Comparison of ENCODE assay signal across 8 cellular contexts in the genomic region with DNA sequence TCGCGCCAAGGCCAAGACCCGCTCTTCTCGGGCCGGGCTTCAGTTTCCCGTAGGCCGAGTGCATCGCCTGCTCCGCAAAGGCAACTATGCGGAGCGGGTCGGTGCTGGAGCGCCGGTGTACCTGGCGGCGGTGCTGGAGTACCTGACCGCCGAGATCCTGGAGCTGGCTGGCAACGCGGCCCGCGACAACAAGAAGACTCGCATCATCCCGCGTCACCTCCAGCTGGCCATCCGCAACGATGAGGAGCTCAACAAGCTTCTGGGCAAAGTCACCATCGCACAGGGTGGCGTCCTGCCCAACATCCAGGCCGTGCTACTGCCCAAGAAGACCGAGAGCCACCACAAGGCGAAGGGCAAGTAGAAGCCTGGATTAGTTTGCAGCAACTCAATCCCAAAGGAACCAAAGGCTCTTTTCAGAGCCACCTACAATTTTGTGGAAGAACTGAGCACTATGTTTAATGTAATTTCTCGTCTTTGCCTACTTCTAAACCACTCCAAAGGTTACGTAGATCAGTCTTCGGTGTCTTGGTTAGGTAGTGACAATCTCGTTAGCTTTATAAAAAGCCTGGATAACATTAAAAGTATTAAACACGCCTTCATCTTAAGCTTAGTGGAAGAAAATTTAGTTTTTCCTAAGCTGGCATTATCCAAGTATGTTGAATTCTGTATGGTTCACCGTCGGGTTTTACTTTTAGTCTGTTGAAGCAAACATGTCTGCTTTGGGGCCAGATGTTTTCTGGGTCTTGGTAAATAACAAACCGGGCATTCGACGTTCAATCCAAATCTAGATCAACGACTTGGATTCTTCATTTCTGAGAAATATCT.
A peak's percentile ranks its signal among the peaks of the same experiment; 100 is the strongest.
DNase-seq lines count a peak whose midpoint lies in the region; ATAC-seq and TF ChIP-seq lines count a peak whose summit lies in the region.
"Not testable (repeated sequence)": the region's sequence is repeated elsewhere in the genome, so short reads cannot be mapped to it uniquely, and the experiment has no call there.

No MANE protein-coding gene starts in this region.

- H3K27me3 Mint-ChIP-seq in WTC11 (ENCODE audit: low read depth); dendritic cell treated with granulocyte-macrophage colony-stimulating factor and Interleukin-4, amounts not matched to agents 40 ng/mL and 50 ng/mL, for 4 days: not testable (repeated sequence)

- H3K9ac ChIP-seq in iPS-20b (ENCODE audit: low read depth, low read length), result peak overlapping the region; percentile 95
- not testable (repeated sequence) for H3K9ac ChIP-seq in trophoblast cell (ENCODE audit: low read length)

- H3K23ac ChIP-seq in trophoblast cell (ENCODE audit: low read length), result not testable (repeated sequence)

- H2BK12ac ChIP-seq in trophoblast cell (ENCODE audit: low read length), result not testable (repeated sequence)

- peaks cover 35% of the 10 kb centered on the region for H3K4me1 Mint-ChIP-seq in WTC11
- H3K4me1 Mint-ChIP-seq in dendritic cell treated with granulocyte-macrophage colony-stimulating factor and Interleukin-4, amounts not matched to agents 40 ng/mL and 50 ng/mL, for 4 days (ENCODE audit: low read depth), result peaks cover 18% of the 10 kb centered on the region

- H3K18ac ChIP-seq in trophoblast cell (ENCODE audit: low read length), result not testable (repeated sequence)

- H3K4me3 ChIP-seq in iPS-20b (ENCODE audit: low read length), result peak overlapping the region; percentile 89
- peak overlapping the region; percentile 68 for H3K4me3 ChIP-seq in trophoblast cell (ENCODE audit: low read depth, low read length)

- not testable (repeated sequence) for H2BK5ac ChIP-seq in trophoblast cell (ENCODE audit: low read depth, low read length, poor library complexity)

- not testable (repeated sequence) for H3K9me3 ChIP-seq in iPS-20b (ENCODE audit: insufficient read depth, low read depth, low read length); trophoblast cell (ENCODE audit: insufficient read depth, low read depth, low read length)

- not testable (repeated sequence) for H3K27me3 ChIP-seq in iPS-20b (ENCODE audit: insufficient read depth, low read length); trophoblast cell (ENCODE audit: insufficient read depth, low read length)

- peak overlapping the region; percentile 98 for H3K4me3 Mint-ChIP-seq in WTC11
- H3K4me3 Mint-ChIP-seq in dendritic cell treated with granulocyte-macrophage colony-stimulating factor and Interleukin-4, amounts not matched to agents 40 ng/mL and 50 ng/mL, for 4 days, result peak overlapping the region; percentile 88

- H3K14ac ChIP-seq in trophoblast cell (ENCODE audit: low read length), result not testable (repeated sequence)

- intact Hi-C loops in dendritic cell treated with granulocyte-macrophage colony-stimulating factor and Interleukin-4, amounts not matched to agents 40 ng/mL and 50 ng/mL, for 4 days (cut with micrococcal nuclease), result loop anchor here (5.0 kb wide), 1 partner anchor 631 kb away; no protein-coding TSS in a partner anchor

- not testable (repeated sequence) for H4K12ac ChIP-seq in trophoblast cell (ENCODE audit: low read depth, low read length)

- not testable (repeated sequence) for H3K36me3 Mint-ChIP-seq in WTC11; dendritic cell treated with granulocyte-macrophage colony-stimulating factor and Interleukin-4, amounts not matched to agents 40 ng/mL and 50 ng/mL, for 4 days (ENCODE audit: low read depth)

- not testable (repeated sequence) for H2BK120ac ChIP-seq in trophoblast cell (ENCODE audit: insufficient read depth, low read length, poor library complexity)

- peak; percentile 91 for DNase-seq in NCI-H82 (lab: John Stamatoyannopoulos, UW)
- DNase-seq in WTC11 (ENCODE audit: low spot score), result not testable (repeated sequence)
- DNase-seq in trophoblast cell, result peak in 1 of 2 donors; percentile 20

- H3K4me2 ChIP-seq in trophoblast cell (ENCODE audit: low read length), result peak overlapping the region; percentile 80

- ATAC-seq in GM18867 (IDR thresholded peaks at IDR 0.05; ENCODE audit: unreplicated experiment), result peak; percentile 2
- peak; percentile 2 for ATAC-seq in HG03196 (IDR thresholded peaks at IDR 0.05; ENCODE audit: unreplicated experiment)
- ATAC-seq in WTC11, result peak; percentile 2

- H3K79me1 ChIP-seq in trophoblast cell (ENCODE audit: low read length), result peaks cover 19% of the 10 kb centered on the region

- not testable (repeated sequence) for H4K91ac ChIP-seq in trophoblast cell (ENCODE audit: low read depth, low read length)

- peaks cover 14% of the 10 kb centered on the region; the same call in 1 of the 2 replicates for H3K4me1 ChIP-seq in iPS-20b (ENCODE audit: insufficient read depth, low read length)
- H3K4me1 ChIP-seq in trophoblast cell (ENCODE audit: control insufficient read depth in 1 of 2, insufficient read depth in 2 of 2, low read length in 2 of 2), result not testable (repeated sequence)

- not testable (repeated sequence) for H3K36me3 ChIP-seq in iPS-20b (ENCODE audit: insufficient read depth, low read depth, low read length); trophoblast cell (ENCODE audit: control insufficient read depth in 1 of 2, insufficient read depth in 2 of 2, low read length in 2 of 2)

- H3K9me3 Mint-ChIP-seq in WTC11; dendritic cell treated with granulocyte-macrophage colony-stimulating factor and Interleukin-4, amounts not matched to agents 40 ng/mL and 50 ng/mL, for 4 days: not testable (repeated sequence)

- H4K8ac ChIP-seq in trophoblast cell (ENCODE audit: low read depth, low read length), result not testable (repeated sequence)

- H3K27ac ChIP-seq in 22Rv1 (peak overlapping the region; percentile 99), iPS-20b (ENCODE audit: low read length) (peak overlapping the region; percentile 71), trophoblast cell (ENCODE audit: low read depth, low read length) (peak overlapping the region; percentile 47)

- TF ChIP-seq CTCF in 22Rv1 (IDR thresholded peaks at IDR 0.05); WTC11 (IDR thresholded peaks at IDR 0.05): not testable (repeated sequence)

- peak overlapping the region; percentile 23 for H2AFZ ChIP-seq in trophoblast cell (ENCODE audit: insufficient read depth, low read length, poor library complexity)

- H3K4ac ChIP-seq in trophoblast cell (ENCODE audit: low read depth, low read length), result not testable (repeated sequence)

- POLR2A ChIA-PET in WTC11 (lab: Charles Lee), result interaction anchor here (0.6 to 10.5 kb wide), 41 partner anchors 10 to 1788 kb away, joined by 3 to 434 read pairs (median 7); a partner anchor contains a TSS

- no CpG with 5 or more reads among the region's 43 CpGs for WGBS in trophoblast cell (ENCODE audit: extremely low coverage, insufficient coverage, insufficient read length)

- H2AK5ac ChIP-seq in trophoblast cell (ENCODE audit: low read length), result not testable (repeated sequence)

- CTCF ChIA-PET in WTC11 (lab: Charles Lee), result interaction anchor here (0.7 to 1.5 kb wide), 2 partner anchors 36 to 87 kb away, joined by 3 to 5 read pairs; no protein-coding TSS in a partner anchor

- peak overlapping the region; percentile 99 for H3K27ac Mint-ChIP-seq in WTC11
- H3K27ac Mint-ChIP-seq in dendritic cell treated with granulocyte-macrophage colony-stimulating factor and Interleukin-4, amounts not matched to agents 40 ng/mL and 50 ng/mL, for 4 days, result peak overlapping the region; percentile 91

- not testable (repeated sequence) for H3K79me2 ChIP-seq in trophoblast cell (ENCODE audit: control insufficient read depth, insufficient read depth, low read length, poor library complexity)

TF ChIP-seq in WTC11, 78 proteins besides CTCF, POLR2A, EP300 and RAD21 (continues in another document):
- TF ChIP-seq, protein P1, sequence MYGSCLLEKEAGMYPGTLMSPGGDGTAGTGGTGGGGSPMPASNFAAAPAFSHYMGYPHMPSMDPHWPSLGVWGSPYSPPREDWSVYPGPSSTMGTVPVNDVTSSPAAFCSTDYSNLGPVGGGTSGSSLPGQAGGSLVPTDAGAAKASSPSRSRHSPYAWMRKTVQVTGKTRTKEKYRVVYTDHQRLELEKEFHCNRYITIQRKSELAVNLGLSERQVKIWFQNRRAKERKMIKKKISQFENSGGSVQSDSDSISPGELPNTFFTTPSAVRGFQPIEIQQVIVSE (CRISPR knock-in tag; IDR thresholded peaks at IDR 0.05; ENCODE audit: borderline replicate concordance), result 0 out of 2 replicates have a peak, but pooled peaks have one; percentile 50
- TF ChIP-seq, protein P2, sequence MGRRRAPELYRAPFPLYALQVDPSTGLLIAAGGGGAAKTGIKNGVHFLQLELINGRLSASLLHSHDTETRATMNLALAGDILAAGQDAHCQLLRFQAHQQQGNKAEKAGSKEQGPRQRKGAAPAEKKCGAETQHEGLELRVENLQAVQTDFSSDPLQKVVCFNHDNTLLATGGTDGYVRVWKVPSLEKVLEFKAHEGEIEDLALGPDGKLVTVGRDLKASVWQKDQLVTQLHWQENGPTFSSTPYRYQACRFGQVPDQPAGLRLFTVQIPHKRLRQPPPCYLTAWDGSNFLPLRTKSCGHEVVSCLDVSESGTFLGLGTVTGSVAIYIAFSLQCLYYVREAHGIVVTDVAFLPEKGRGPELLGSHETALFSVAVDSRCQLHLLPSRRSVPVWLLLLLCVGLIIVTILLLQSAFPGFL (CRISPR knock-in tag; IDR thresholded peaks at IDR 0.05; ENCODE audit: borderline replicate concordance), result 0 out of 2 replicates have a peak, but pooled peaks have one; percentile 51
- TF ChIP-seq PRRX2 (CRISPR knock-in tag; IDR thresholded peaks at IDR 0.05), result peak; percentile 75
- TF ChIP-seq, protein P3, sequence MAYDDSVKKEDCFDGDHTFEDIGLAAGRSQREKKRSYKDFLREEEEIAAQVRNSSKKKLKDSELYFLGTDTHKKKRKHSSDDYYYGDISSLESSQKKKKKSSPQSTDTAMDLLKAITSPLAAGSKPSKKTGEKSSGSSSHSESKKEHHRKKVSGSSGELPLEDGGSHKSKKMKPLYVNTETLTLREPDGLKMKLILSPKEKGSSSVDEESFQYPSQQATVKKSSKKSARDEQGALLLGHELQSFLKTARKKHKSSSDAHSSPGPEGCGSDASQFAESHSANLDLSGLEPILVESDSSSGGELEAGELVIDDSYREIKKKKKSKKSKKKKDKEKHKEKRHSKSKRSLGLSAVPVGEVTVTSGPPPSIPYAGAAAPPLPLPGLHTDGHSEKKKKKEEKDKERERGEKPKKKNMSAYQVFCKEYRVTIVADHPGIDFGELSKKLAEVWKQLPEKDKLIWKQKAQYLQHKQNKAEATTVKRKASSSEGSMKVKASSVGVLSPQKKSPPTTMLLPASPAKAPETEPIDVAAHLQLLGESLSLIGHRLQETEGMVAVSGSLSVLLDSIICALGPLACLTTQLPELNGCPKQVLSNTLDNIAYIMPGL (CRISPR knock-in tag; IDR thresholded peaks at IDR 0.05), result peak; percentile 52; the same call in 1 of the 2 replicates

Comparison
In these comparisons a context has a peak if more than half of its experiments do, and no peak if none do; other contexts are left out.
1. H3K27ac ChIP-seq: peak in every context shown above with its lines; median percentile 99 in 22Rv1; 71 in iPS-20b; 47 in trophoblast cell.